In genomic region chr13:75675421-75675820, GRCh38 we compare ENCODE assay signal across 23 cellular contexts. TPM values are rescaled to one million over a fixed set of nuclear protein-coding genes. Genes with fewer than 3 reads are reported as not detected.
DNase-seq lines count a peak whose midpoint lies in the region; ATAC-seq and TF ChIP-seq lines count a peak whose summit lies in the region.
"Had no signal": no experiment of that assay in that cellular context is flagged by ENCODE, and none has a peak within 500 bp of the region (broad histone marks: within the 10 kb centered on the region; RNA-seq: fewer than 3 reads in every experiment).

No MANE protein-coding gene starts in this region.

- peak; percentile 46 for ATAC-seq in left lung
- no peak for ATAC-seq in left ventricle myocardium superior
- ATAC-seq in HG03469 (IDR thresholded peaks at IDR 0.05; ENCODE audit: unreplicated experiment) = no peak
- ATAC-seq: activated CD8-positive, alpha-beta T cell treated with anti-CD3 and anti-CD28 coated beads for 36 hours; stimulated activated effector memory CD8-positive, alpha-beta T cell treated with anti-CD3 and anti-CD28 coated beads, Interleukin-12 subunit alpha, Interleukin-12 subunit beta, amount 100 ng/mL, for 72 hours had no signal

- H3K4me3 ChIP-seq in choroid plexus epithelial cell (ENCODE audit: low read depth, low read length) (no peak overlapping the region), left lung (no peak overlapping the region), tibial artery (peak overlapping the region; percentile 28)
- H3K4me3 ChIP-seq: testis had no signal

- H3K9me3 ChIP-seq in left lung = no peaks in the 10 kb centered on the region
- no peaks in the 10 kb centered on the region for H3K9me3 ChIP-seq in tibial artery
- H3K9me3 ChIP-seq: Caco-2, testis had no signal

- peak; percentile 51 for DNase-seq in LHCN-M2 (ENCODE audit: low read depth)
- DNase-seq in choroid plexus epithelial cell (ENCODE audit: low read depth) = peak; percentile 63
- no peak for DNase-seq in left lung
- DNase-seq in tibial artery = no peak
- no peak for DNase-seq in left ventricle myocardium superior
- DNase-seq in DMS114 treated with DMSO at 0.1 percent for 48 hours (lab: John Stamatoyannopoulos, UW; ENCODE audit: unreplicated experiment) = no peak
- DNase-seq: activated CD8-positive, alpha-beta T cell treated with anti-CD3 and anti-CD28 coated beads for 36 hours; activated naive CD4-positive, alpha-beta T cell treated with anti-CD3 and anti-CD28 coated beads, Interleukin-2, amount 50 U/mL, for 16 hours; activated T-cell treated with anti-CD3 and anti-CD28 coated beads, Interleukin-2, amount 50 U/mL, for 24 hours; AML-193; Caco-2; cortex of kidney; EL; NCI-H1436; NCI-H69; OCI-M1; retina; SHP77 treated with DMSO at 0.1 percent for 48 hours; T-helper 1 cell; testis had no signal

- H3K27me3 ChIP-seq in left lung = no peaks in the 10 kb centered on the region
- no peaks in the 10 kb centered on the region for H3K27me3 ChIP-seq in tibial artery
- H3K27me3 ChIP-seq: testis had no signal

- H3K36me3 ChIP-seq in left lung (no peaks in the 10 kb centered on the region), tibial artery (peaks cover 0 to 5% (median 4%) of the 10 kb centered on the region in 3 donors)

- TF ChIP-seq CTCF in choroid plexus epithelial cell (conservative IDR thresholded peaks at IDR 0.05; ENCODE audit: low read depth, low read length) = no peak
- TF ChIP-seq CTCF in left lung (IDR thresholded peaks at IDR 0.05) = no peak
- TF ChIP-seq CTCF in tibial artery (IDR thresholded peaks at IDR 0.05) = no peak

- H3K27ac ChIP-seq in left lung (no peak overlapping the region), tibial artery (peak overlapping the region; percentile 15 to 41)
- H3K27ac ChIP-seq: testis, VCaP had no signal

- intact Hi-C loops in left lung (cut with DNase I) (no loop called here), tibial artery (cut with DNase I; ENCODE audit: low total_unique reads) (no loop called here), left ventricle myocardium superior (cut with micrococcal nuclease) (no loop called here)

- no peaks in the 10 kb centered on the region for H3K4me1 ChIP-seq in left lung
- H3K4me1 ChIP-seq in tibial artery = peaks cover 0 to 18% (median 0%) of the 10 kb centered on the region in 4 donors
- H3K4me1 ChIP-seq: Caco-2, testis had no signal

RNA-seq across cellular contexts. Expression of gene LMO7, which starts 39.3 kb away (rescaled TPM):
- total RNA-seq in LHCN-M2 (2014; rRNA removed) = 298 and 395 TPM in 2 replicates
- 412 TPM for polyA plus RNA-seq in LHCN-M2 (2012)
- total RNA-seq in left lung = 100 to 1,000 TPM; 360 to 669 TPM
- total RNA-seq in left ventricle myocardium superior = 480 TPM

Comparison
In these comparisons a context has a peak if more than half of its experiments do, and no peak if none do; other contexts are left out.
1. DNase-seq: peak in LHCN-M2 (single experiment) and choroid plexus epithelial cell (single experiment); none in left lung (0 of 2), tibial artery (0 of 2), left ventricle myocardium superior (single experiment) and DMS114 treated with DMSO at 0.1 percent for 48 hours (single experiment).
2. H3K4me3 ChIP-seq: peak in tibial artery (2 of 2); none in choroid plexus epithelial cell (single experiment) and left lung (0 of 2).
3. H3K27ac ChIP-seq: peak in tibial artery (2 of 2); none in left lung (0 of 2).